1 cellular context compared by ENCODE assay signal in genomic region chr12:109477185-109477962, GRCh38.
TF ChIP-seq lines count a peak whose summit lies in the region.

Gene KCTD10 (minus strand): TSS chr12:109477300. CDS start chr12:109477262, 38 bp downstream.
Gene UBE3B (plus strand): TSS chr12:109477634. CDS start chr12:109483552, 5,918 bp downstream.

TF ChIP-seq in K562, 482 proteins besides CTCF, POLR2A, EP300 and RAD21 (continued from another document and continues in another):
- no peak; the same call in 1 of the 2 replicates for TF ChIP-seq ZBTB2 (IDR thresholded peaks at IDR 0.05)
- 0 out of 2 replicates have a peak, but pooled peaks have one; percentile 8 for TF ChIP-seq SMARCE1 (IDR thresholded peaks at IDR 0.05)
- no peak for TF ChIP-seq ATF1 (CRISPR knock-in tag; IDR thresholded peaks at IDR 0.05)
- TF ChIP-seq ATF1 (tag; IDR thresholded peaks at IDR 0.05): peak; percentile 95
- TF ChIP-seq RBM39 (optimal IDR thresholded peaks at IDR 0.05; ENCODE audit: low read depth, low read length): no peak
- TF ChIP-seq DIDO1 (tag; IDR thresholded peaks at IDR 0.05; ENCODE audit: low read depth): peak; percentile 100
- TF ChIP-seq ZBTB49 (CRISPR knock-in tag; IDR thresholded peaks at IDR 0.05; ENCODE audit: borderline replicate concordance): no peak
- no peak for TF ChIP-seq ZNF165 (CRISPR knock-in tag; IDR thresholded peaks at IDR 0.05; ENCODE audit: borderline replicate concordance)
- 0 out of 2 replicates have a peak, but pooled peaks have one; percentile 38 for TF ChIP-seq HES1 (IDR thresholded peaks at IDR 0.05; ENCODE audit: low read depth)
- TF ChIP-seq RFX5 (IDR thresholded peaks at IDR 0.05; ENCODE audit: low read depth, low read length): no peak
- TF ChIP-seq HDGF (IDR thresholded peaks at IDR 0.05): no peak
- TF ChIP-seq ELK1 (CRISPR knock-in tag; IDR thresholded peaks at IDR 0.05): no peak
- TF ChIP-seq POLR2AphosphoS2 (IDR thresholded peaks at IDR 0.05; ENCODE audit: low read length): no peak; the same call in 1 of the 2 replicates
- TF ChIP-seq CBX8 (IDR thresholded peaks at IDR 0.05; ENCODE audit: borderline replicate concordance, extremely low read depth, low read depth, low read length, poor library complexity, severe bottlenecking): no peak
- no peak for TF ChIP-seq NFIX (CRISPR knock-in tag; IDR thresholded peaks at IDR 0.05; ENCODE audit: low read depth)
- no peak for TF ChIP-seq FIP1L1 (IDR thresholded peaks at IDR 0.05; ENCODE audit: low read depth, low read length, poor library complexity, severe bottlenecking)
- no peak for TF ChIP-seq NR3C1 (CRISPR knock-in tag; IDR thresholded peaks at IDR 0.05)
- TF ChIP-seq ZFPM2 (CRISPR knock-in tag; IDR thresholded peaks at IDR 0.05): no peak
- TF ChIP-seq GABPA (tag; conservative IDR thresholded peaks at IDR 0.05; ENCODE audit: low read depth): peak; percentile 99
- no peak for TF ChIP-seq FUS (optimal IDR thresholded peaks at IDR 0.05; ENCODE audit: low read depth, low read length)
- no peak for TF ChIP-seq DDX20 (tag; IDR thresholded peaks at IDR 0.05; ENCODE audit: low read depth)
- TF ChIP-seq SIX5 (IDR thresholded peaks at IDR 0.05; ENCODE audit: borderline replicate concordance in 1 of 2, insufficient read depth in 1 of 2, low read depth in 1 of 2, low read length in 2 of 2): peak; percentile 53 to 68; a peak in 3 of 4 replicates
- no peak for TF ChIP-seq TSHZ1 (CRISPR knock-in tag; IDR thresholded peaks at IDR 0.05)
- peak; percentile 51 for TF ChIP-seq POLR2B (IDR thresholded peaks at IDR 0.05; ENCODE audit: low read depth, partially characterized antibody)
- no peak for TF ChIP-seq CHD1 (IDR thresholded peaks at IDR 0.05; ENCODE audit: low read length)
- TF ChIP-seq REST (CRISPR knock-in tag; IDR thresholded peaks at IDR 0.05; ENCODE audit: low read depth): peak; percentile 69; the same call in 1 of the 2 replicates
- TF ChIP-seq ZNF121 (CRISPR knock-in tag; conservative IDR thresholded peaks at IDR 0.05): no peak
- no peak for TF ChIP-seq MYNN (IDR thresholded peaks at IDR 0.05)
- TF ChIP-seq MYNN (CRISPR knock-in tag; IDR thresholded peaks at IDR 0.05): no peak
- TF ChIP-seq BRD4 (IDR thresholded peaks at IDR 0.05): peak; percentile 84
- no peak for TF ChIP-seq PHF21A (IDR thresholded peaks at IDR 0.05; ENCODE audit: borderline replicate concordance, low read depth)
- 0 out of 2 replicates have a peak, but pooled peaks have one; percentile 28 for TF ChIP-seq RHOXF2B (CRISPR knock-in tag; conservative IDR thresholded peaks at IDR 0.05)
- peak; percentile 97 for TF ChIP-seq TAF1 (IDR thresholded peaks at IDR 0.05; ENCODE audit: control insufficient read depth, extremely low read depth, insufficient read depth, low read length, severe bottlenecking)
- TF ChIP-seq ID3 (CRISPR knock-in tag; IDR thresholded peaks at IDR 0.05): no peak
- peak; percentile 90 for TF ChIP-seq ID3 (tag; IDR thresholded peaks at IDR 0.05)
- no peak for TF ChIP-seq STAT6 (CRISPR knock-in tag; IDR thresholded peaks at IDR 0.05)
- no peak for TF ChIP-seq MCM7 (IDR thresholded peaks at IDR 0.05)
- TF ChIP-seq ELK3 (CRISPR knock-in tag; IDR thresholded peaks at IDR 0.05): no peak
- peak; percentile 52 for TF ChIP-seq RBM22 (IDR thresholded peaks at IDR 0.05; ENCODE audit: low read depth, low read length, poor library complexity, severe bottlenecking)
- peak; percentile 77 for TF ChIP-seq MEF2D (tag; conservative IDR thresholded peaks at IDR 0.05; ENCODE audit: low read depth)
- TF ChIP-seq HMGN3 (IDR thresholded peaks at IDR 0.05; ENCODE audit: borderline replicate concordance, extremely low read depth, insufficient read length, low read depth, low read length): peak; percentile 52
- TF ChIP-seq MXD1 (CRISPR knock-in tag; IDR thresholded peaks at IDR 0.05; ENCODE audit: borderline replicate concordance, poor library complexity, severe bottlenecking): no peak
- TF ChIP-seq SMARCB1 (IDR thresholded peaks at IDR 0.05; ENCODE audit: insufficient read length, low read depth): no peak
- 0 out of 2 replicates have a peak, but pooled peaks have one; percentile 68 for TF ChIP-seq DNMT1 (IDR thresholded peaks at IDR 0.05)
- TF ChIP-seq SAFB2 (IDR thresholded peaks at IDR 0.05; ENCODE audit: borderline replicate concordance, low read depth, low read length, severe bottlenecking): no peak
- TF ChIP-seq NR2C2 (CRISPR knock-in tag; IDR thresholded peaks at IDR 0.05): no peak
- peak; percentile 95 for TF ChIP-seq NR2C2 (tag; IDR thresholded peaks at IDR 0.05)
- no peak for TF ChIP-seq RCOR1 (IDR thresholded peaks at IDR 0.05; ENCODE audit: borderline replicate concordance in 1 of 2, low read depth in 2 of 2, low read length in 2 of 2)
- TF ChIP-seq ZNF707 (CRISPR knock-in tag; conservative IDR thresholded peaks at IDR 0.05): 0 out of 2 replicates have a peak, but pooled peaks have one; percentile 37
